Comparison of ENCODE assay signal across 1 cellular context in the genomic region with DNA sequence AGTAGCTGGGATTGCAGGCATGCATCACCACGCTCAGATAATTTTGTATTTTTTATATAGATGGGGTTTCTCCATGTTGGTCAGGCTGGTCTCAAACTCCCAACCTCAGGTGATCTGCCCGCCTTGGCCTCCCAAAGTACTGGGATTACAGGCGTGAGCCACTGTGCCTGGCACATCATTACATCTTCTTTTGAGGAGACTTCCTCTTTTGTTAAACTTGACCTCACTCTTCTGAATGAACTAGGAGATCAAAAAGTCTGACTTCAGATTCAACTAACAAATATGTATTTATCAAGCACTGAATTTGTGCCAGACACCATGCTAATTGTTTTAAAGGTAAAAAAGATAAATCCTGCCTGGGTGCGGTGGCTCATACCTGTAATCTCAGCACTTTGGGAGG.
TF ChIP-seq lines count a peak whose summit lies in the region.

No MANE protein-coding gene starts in this region.

TF ChIP-seq in K562, 482 proteins besides CTCF, POLR2A, EP300 and RAD21:
- peak; percentile 62 for TF ChIP-seq SPI1 (IDR thresholded peaks at IDR 0.05; ENCODE audit: borderline replicate concordance, low read depth, low read length)
